ENCODE assay signal across 1 cellular context in the genomic region with DNA sequence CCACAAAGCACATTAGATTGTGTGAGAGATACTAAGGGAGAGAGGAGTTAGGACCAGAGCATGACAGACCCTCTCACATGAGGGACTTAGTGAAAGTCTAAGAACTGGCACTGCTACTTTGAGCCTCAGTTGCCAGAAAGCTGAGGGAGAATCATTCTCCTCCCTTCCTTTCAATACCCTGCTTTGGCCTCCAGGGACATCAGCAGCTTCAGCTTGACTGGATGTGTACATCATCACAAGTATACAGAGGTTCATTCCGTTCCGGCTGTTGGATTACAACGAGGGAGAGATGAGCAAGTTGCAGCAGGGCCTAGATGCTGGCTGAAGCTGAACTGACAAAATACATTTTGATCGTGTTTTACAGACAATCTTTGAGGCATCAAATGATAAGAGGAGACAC.
TF ChIP-seq lines count a peak whose summit lies in the region.

No MANE protein-coding gene starts in this region.

TF ChIP-seq in WTC11, 78 proteins besides CTCF, POLR2A, EP300 and RAD21 (continued from another document):
- TF ChIP-seq, protein P1, sequence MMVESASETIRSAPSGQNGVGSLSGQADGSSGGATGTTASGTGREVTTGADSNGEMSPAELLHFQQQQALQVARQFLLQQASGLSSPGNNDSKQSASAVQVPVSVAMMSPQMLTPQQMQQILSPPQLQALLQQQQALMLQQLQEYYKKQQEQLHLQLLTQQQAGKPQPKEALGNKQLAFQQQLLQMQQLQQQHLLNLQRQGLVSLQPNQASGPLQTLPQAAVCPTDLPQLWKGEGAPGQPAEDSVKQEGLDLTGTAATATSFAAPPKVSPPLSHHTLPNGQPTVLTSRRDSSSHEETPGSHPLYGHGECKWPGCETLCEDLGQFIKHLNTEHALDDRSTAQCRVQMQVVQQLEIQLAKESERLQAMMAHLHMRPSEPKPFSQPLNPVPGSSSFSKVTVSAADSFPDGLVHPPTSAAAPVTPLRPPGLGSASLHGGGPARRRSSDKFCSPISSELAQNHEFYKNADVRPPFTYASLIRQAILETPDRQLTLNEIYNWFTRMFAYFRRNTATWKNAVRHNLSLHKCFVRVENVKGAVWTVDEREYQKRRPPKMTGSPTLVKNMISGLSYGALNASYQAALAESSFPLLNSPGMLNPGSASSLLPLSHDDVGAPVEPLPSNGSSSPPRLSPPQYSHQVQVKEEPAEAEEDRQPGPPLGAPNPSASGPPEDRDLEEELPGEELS (CRISPR knock-in tag; IDR thresholded peaks at IDR 0.05) = no peak
- TF ChIP-seq, protein P2, sequence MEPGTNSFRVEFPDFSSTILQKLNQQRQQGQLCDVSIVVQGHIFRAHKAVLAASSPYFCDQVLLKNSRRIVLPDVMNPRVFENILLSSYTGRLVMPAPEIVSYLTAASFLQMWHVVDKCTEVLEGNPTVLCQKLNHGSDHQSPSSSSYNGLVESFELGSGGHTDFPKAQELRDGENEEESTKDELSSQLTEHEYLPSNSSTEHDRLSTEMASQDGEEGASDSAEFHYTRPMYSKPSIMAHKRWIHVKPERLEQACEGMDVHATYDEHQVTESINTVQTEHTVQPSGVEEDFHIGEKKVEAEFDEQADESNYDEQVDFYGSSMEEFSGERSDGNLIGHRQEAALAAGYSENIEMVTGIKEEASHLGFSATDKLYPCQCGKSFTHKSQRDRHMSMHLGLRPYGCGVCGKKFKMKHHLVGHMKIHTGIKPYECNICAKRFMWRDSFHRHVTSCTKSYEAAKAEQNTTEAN (CRISPR knock-in tag; IDR thresholded peaks at IDR 0.05) = no peak
- TF ChIP-seq, protein P3, sequence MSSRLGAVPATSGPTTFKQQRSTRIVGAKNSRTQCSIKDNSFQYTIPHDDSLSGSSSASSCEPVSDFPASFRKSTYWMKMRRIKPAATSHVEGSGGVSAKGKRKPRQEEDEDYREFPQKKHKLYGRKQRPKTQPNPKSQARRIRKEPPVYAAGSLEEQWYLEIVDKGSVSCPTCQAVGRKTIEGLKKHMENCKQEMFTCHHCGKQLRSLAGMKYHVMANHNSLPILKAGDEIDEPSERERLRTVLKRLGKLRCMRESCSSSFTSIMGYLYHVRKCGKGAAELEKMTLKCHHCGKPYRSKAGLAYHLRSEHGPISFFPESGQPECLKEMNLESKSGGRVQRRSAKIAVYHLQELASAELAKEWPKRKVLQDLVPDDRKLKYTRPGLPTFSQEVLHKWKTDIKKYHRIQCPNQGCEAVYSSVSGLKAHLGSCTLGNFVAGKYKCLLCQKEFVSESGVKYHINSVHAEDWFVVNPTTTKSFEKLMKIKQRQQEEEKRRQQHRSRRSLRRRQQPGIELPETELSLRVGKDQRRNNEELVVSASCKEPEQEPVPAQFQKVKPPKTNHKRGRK (CRISPR knock-in tag; IDR thresholded peaks at IDR 0.05; ENCODE audit: borderline replicate concordance) = no peak
- TF ChIP-seq PRRX2 (CRISPR knock-in tag; IDR thresholded peaks at IDR 0.05) = no peak
